ENCODE assay signal across 23 cellular contexts in genomic region chr22:24495365-24495675, GRCh38.
"Had no signal": no experiment of that assay in that cellular context is flagged by ENCODE, and none has a peak within 500 bp of the region (broad histone marks: within the 10 kb centered on the region; RNA-seq: fewer than 3 reads in every experiment).

No MANE protein-coding gene starts in this region.

- H3K27ac Mint-ChIP-seq: activated CD4-positive, alpha-beta T cell treated with anti-CD3 and anti-CD28 coated beads for 36 hours; activated CD8-positive, alpha-beta T cell treated with anti-CD3 and anti-CD28 coated beads for 36 hours; activated naive CD8-positive, alpha-beta T cell; brain; T-cell had no signal

- H3K36me3 Mint-ChIP-seq: brain, T-cell had no signal

- H3K4me3 Mint-ChIP-seq: activated CD4-positive, alpha-beta T cell treated with anti-CD3 and anti-CD28 coated beads for 36 hours; activated CD8-positive, alpha-beta T cell treated with anti-CD3 and anti-CD28 coated beads for 36 hours; activated naive CD8-positive, alpha-beta T cell; brain; T-cell had no signal

- H3K4me3 ChIP-seq: SK-N-MC had no signal

- H3K9me3 Mint-ChIP-seq: activated CD8-positive, alpha-beta T cell treated with anti-CD3 and anti-CD28 coated beads for 36 hours; T-cell had no signal

- H3K27ac ChIP-seq: SK-N-MC, VCaP had no signal

- ATAC-seq: activated CD4-positive, alpha-beta T cell treated with anti-CD3 and anti-CD28 coated beads for 36 hours; activated CD8-positive, alpha-beta T cell treated with anti-CD3 and anti-CD28 coated beads for 36 hours; Panc1; T-cell had no signal

- DNase-seq: activated CD4-positive, alpha-beta T cell treated with anti-CD3 and anti-CD28 coated beads for 36 hours; activated CD4-positive, alpha-beta T cell treated with anti-CD3 and anti-CD28 coated beads, Interleukin-2, amount 50 U/mL, for 1 hour; activated CD8-positive, alpha-beta memory T cell treated with anti-CD3 and anti-CD28 coated beads, Interleukin-2, amount 50 U/mL, for 4 hours; activated CD8-positive, alpha-beta T cell treated with anti-CD3 and anti-CD28 coated beads for 36 hours; amygdala; Kasumi-1; KBM-7; NCI-H1048; NCI-H2029; NCI-H2107; NCI-H2171 treated with DMSO at 0.1 percent for 48 hours; NCI-H226; NCI-H526 treated with DMSO at 0.1 percent for 48 hours; NCI-H82; OCI-M1; RPMI8226; T-cell; T-helper 2 cell had no signal
